In genomic region chr17:77145635-77146632, GRCh38 we compare ENCODE assay signal across 8 cellular contexts. TPM values are rescaled to one million over a fixed set of nuclear protein-coding genes. Genes with fewer than 3 reads are reported as not detected.
DNase-seq lines count a peak whose midpoint lies in the region; ATAC-seq, FAIRE-seq and TF ChIP-seq lines count a peak whose summit lies in the region.

No MANE protein-coding gene starts in this region.

- H4K91ac ChIP-seq in H1 (replicated peaks; ENCODE audit: insufficient read length, low read length), result no peak overlapping the region

- peak overlapping the region; percentile 45 for H3K9ac ChIP-seq in PC-3 (ENCODE audit: low read length)
- peak overlapping the region in 1 of 4 experiments; percentile 19; a peak in 1 of 7 replicates for H3K9ac ChIP-seq in H1 (replicated peaks in 1 of 4; ENCODE audit: extremely low read depth in 1 of 4, low read depth in 3 of 4, low read length in 3 of 4)
- H3K9ac ChIP-seq in mucosa of rectum (ENCODE audit: low read depth in 1 of 2, low read length in 2 of 2), result peak overlapping the region; percentile 30 to 53

- ATAC-seq in PC-3 (peak; percentile 58), HG02642 (IDR thresholded peaks at IDR 0.05; ENCODE audit: poor library complexity, unreplicated experiment) (no peak)

- no peak overlapping the region for H4K8ac ChIP-seq in H1 (ENCODE audit: extremely low read depth, insufficient read depth, low read length)

- H3K27ac ChIP-seq in PC-3 (ENCODE audit: low read length) (peak overlapping the region; percentile 71), H1 (ENCODE audit: low read depth, low read length) (no peak overlapping the region), mucosa of rectum (ENCODE audit: low read depth in 2 of 2, low read length in 2 of 2) (peak overlapping the region; percentile 62 to 83), uterus (peak overlapping the region; percentile 71 to 93)

- H2AFZ ChIP-seq in PC-3 (ENCODE audit: low read length), result peak overlapping the region; percentile 25
- H2AFZ ChIP-seq in H1 (ENCODE audit: low read length), result no peak overlapping the region

- DNase-seq in NCI-H2196 (lab: John Stamatoyannopoulos, UW; ENCODE audit: unreplicated experiment), result peak; percentile 40
- DNase-seq in NCI-H2196 treated with DMSO at 0.1 percent for 48 hours (lab: John Stamatoyannopoulos, UW; ENCODE audit: unreplicated experiment), result no peak
- DNase-seq in PC-3, result peak; percentile 86
- no peak for DNase-seq in H1 (ENCODE audit: low read depth in 1 of 2, low spot score in 2 of 2)
- DNase-seq in uterus, result no peak
- DNase-seq in COR-L47 (lab: John Stamatoyannopoulos, UW), result no peak

- H3K23me2 ChIP-seq in H1 (ENCODE audit: low read depth, low read length), result no peaks in the 10 kb centered on the region; the same call in 1 of the 2 replicates

- no TSS peak for BruUV-seq in PC-3 (replicated peaks; lab: Mats Ljungman, UMichigan)

- H3K56ac ChIP-seq in H1 (replicated peaks; ENCODE audit: insufficient read length, low read depth, low read length), result no peak overlapping the region

- H3K9me3 ChIP-seq in PC-3 (ENCODE audit: low read length), result no peaks in the 10 kb centered on the region
- H3K9me3 ChIP-seq in H1 (ENCODE audit: insufficient read depth in 2 of 2, low read depth in 1 of 2, low read length in 1 of 2), result no peaks in the 10 kb centered on the region
- no peaks in the 10 kb centered on the region for H3K9me3 ChIP-seq in mucosa of rectum (ENCODE audit: control insufficient read depth in 2 of 2, low read length in 2 of 2)
- H3K9me3 ChIP-seq in uterus, result no peaks in the 10 kb centered on the region

- no peaks in the 10 kb centered on the region for H3K27me3 ChIP-seq in PC-3 (ENCODE audit: low read length)
- no peaks in the 10 kb centered on the region for H3K27me3 ChIP-seq in H1 (replicated peaks in 1 of 4; ENCODE audit: control insufficient read depth in 3 of 4, extremely low read depth in 1 of 4, insufficient read depth in 3 of 4, low read length in 3 of 4)
- no peaks in the 10 kb centered on the region for H3K27me3 ChIP-seq in mucosa of rectum (ENCODE audit: control insufficient read depth in 2 of 2, insufficient read depth in 2 of 2, low read length in 2 of 2)
- H3K27me3 ChIP-seq in uterus, result no peaks in the 10 kb centered on the region

- H3K23ac ChIP-seq in H1 (ENCODE audit: insufficient read length), result no peak overlapping the region

- H4K5ac ChIP-seq in H1 (ENCODE audit: insufficient read length, low read depth, low read length), result no peak overlapping the region

- peaks cover 2% of the 10 kb centered on the region for H3K79me1 ChIP-seq in H1 (ENCODE audit: low read depth, low read length)

- H3K4me2 ChIP-seq in PC-3 (ENCODE audit: low read length) (peak overlapping the region; percentile 66), H1 (ENCODE audit: insufficient read depth in 1 of 2, low read depth in 2 of 2, low read length in 2 of 2) (no peak overlapping the region)

- peak in 1 of 2 experiments; percentile 20; a peak in 1 of 4 replicates for TF ChIP-seq RAD21 in H1 (IDR thresholded peaks at IDR 0.05 in 1 of 2, conservative IDR thresholded peaks at IDR 0.05 in 1 of 2; ENCODE audit: low read depth in 2 of 2, low read length in 2 of 2)

- WGBS in H1 (ENCODE audit: extremely low coverage in 1 of 2, insufficient coverage in 1 of 2, insufficient read length in 1 of 2, insufficient replicate concordance in 2 of 2, low coverage in 1 of 2, low lambda C conversion rate in 2 of 2, missing lambda C conversion rate in 1 of 2), 2 experiments, result 87% methylated on average over 13 of the region's 13 CpGs; no CpG with 5 or more reads in 1 of the 2 experiments

- TF ChIP-seq POLR2A in H1 (IDR thresholded peaks at IDR 0.05; ENCODE audit: control extremely low read depth in 1 of 2, low read depth in 2 of 2, low read length in 2 of 2) (no peak), uterus (IDR thresholded peaks at IDR 0.05) (peak in 1 of 2 donors; percentile 14)

- H3K4me3 ChIP-seq in PC-3 (ENCODE audit: low read length), result peak overlapping the region; percentile 27
- no peak overlapping the region for H3K4me3 ChIP-seq in H1 (ENCODE audit: extremely low read depth in 1 of 4, insufficient read depth in 2 of 4, low read depth in 3 of 4, low read length in 4 of 4)
- H3K4me3 ChIP-seq in mucosa of rectum (ENCODE audit: low read length in 2 of 2), result peak overlapping the region in 1 of 2 donors; percentile 27
- H3K4me3 ChIP-seq in uterus, result peak overlapping the region in 1 of 2 donors; percentile 8

- no peak overlapping the region; the same call in 1 of the 2 replicates for H2BK12ac ChIP-seq in H1 (ENCODE audit: low read depth, low read length)

- no peak overlapping the region for H3K18ac ChIP-seq in H1 (ENCODE audit: extremely low read depth, low read length)

- no peak overlapping the region for H3K4ac ChIP-seq in H1 (replicated peaks; ENCODE audit: insufficient read length, low read depth, low read length)

- no peak overlapping the region for H2AK5ac ChIP-seq in H1 (ENCODE audit: low read depth, low read length)

- TF ChIP-seq EP300 in H1 (IDR thresholded peaks at IDR 0.05; ENCODE audit: borderline replicate concordance in 1 of 2, low read depth in 2 of 2, low read length in 2 of 2), result no peak

- TF ChIP-seq CTCF in PC-3 (conservative IDR thresholded peaks at IDR 0.05; ENCODE audit: low read depth, low read length) (peak; percentile 38; the same call in 1 of the 2 replicates), H1 (IDR thresholded peaks at IDR 0.05; ENCODE audit: control extremely low read depth in 1 of 3, insufficient read depth in 1 of 3, low read depth in 1 of 3, low read length in 3 of 3) (peak in 1 of 3 experiments; percentile 17; a peak in 1 of 4 replicates), uterus (IDR thresholded peaks at IDR 0.05) (peak in 2 of 4 experiments; percentile 9 to 16)

- H3K4me1 ChIP-seq in PC-3 (ENCODE audit: insufficient read depth, low read length) (peaks cover 40% of the 10 kb centered on the region), H1 (replicated peaks in 1 of 4; ENCODE audit: control insufficient read depth in 3 of 4, insufficient read depth in 4 of 4, low read length in 3 of 4) (peaks cover 6 to 19% (median 11%) of the 10 kb centered on the region in 4 experiments), mucosa of rectum (ENCODE audit: control insufficient read depth in 2 of 2, insufficient read depth in 2 of 2, low read length in 2 of 2) (peaks cover 25 to 31% of the 10 kb centered on the region in 2 donors), uterus (no peaks in the 10 kb centered on the region)

- FAIRE-seq in H1 (lab: Jason Lieb, UNC), result no peak

- H4K20me1 ChIP-seq in PC-3 (ENCODE audit: low read length), result no peaks in the 10 kb centered on the region
- H4K20me1 ChIP-seq in H1 (replicated peaks in 1 of 2; ENCODE audit: control insufficient read depth in 1 of 2, insufficient read depth in 2 of 2, low read length in 2 of 2), result peaks cover 0 to 12% of the 10 kb centered on the region in 2 experiments

- H2BK20ac ChIP-seq in H1 (ENCODE audit: low read length), result no peak overlapping the region; the same call in 1 of the 2 replicates

- no peaks in the 10 kb centered on the region for H3F3A ChIP-seq in PC-3 (ENCODE audit: low read length, unreplicated experiment)

- peak overlapping the region; percentile 18; the same call in 1 of the 2 replicates for H2BK5ac ChIP-seq in H1 (ENCODE audit: low read depth, low read length)

- intact Hi-C loops in PC-3 (cut with micrococcal nuclease) (no loop called here), uterus (cut with DNase I; ENCODE audit: low total_unique reads) (loop anchor here (10.0 kb wide), 1 partner anchor 359 kb away; no protein-coding TSS in a partner anchor)

- no peak overlapping the region for H2BK120ac ChIP-seq in H1 (replicated peaks; ENCODE audit: low read depth, low read length)

- H3K14ac ChIP-seq in H1 (ENCODE audit: insufficient read length), result no peak overlapping the region

- H2BK15ac ChIP-seq in H1 (ENCODE audit: low read length), result 0 out of 2 replicates have a peak overlapping the region, but pooled peaks have one; percentile 12

- no peaks in the 10 kb centered on the region for H3K9me2 ChIP-seq in PC-3 (replicated peaks; ENCODE audit: low read length)

- H3K79me2 ChIP-seq in PC-3 (ENCODE audit: low read length), result peaks cover 96% of the 10 kb centered on the region
- peaks cover 0 to 27% of the 10 kb centered on the region in 2 experiments; a peak in 1 of 4 replicates for H3K79me2 ChIP-seq in H1 (ENCODE audit: control insufficient read depth in 1 of 2, insufficient read depth in 2 of 2, low read length in 2 of 2)

- POLR2A ChIA-PET in PC-3 (lab: Charles Lee; ENCODE audit: unreplicated experiment), result no interaction called here
- POLR2A ChIA-PET in H1 (lab: Charles Lee; ENCODE audit: partially characterized antibody), result interaction anchor here (1.4 kb wide), 1 partner anchor 21 kb away, joined by 4 read pairs; no protein-coding TSS in a partner anchor

- H3K36me3 ChIP-seq in PC-3 (ENCODE audit: low read depth, low read length) (peaks cover 58% of the 10 kb centered on the region), H1 (ENCODE audit: control insufficient read depth in 2 of 4, insufficient read depth in 4 of 4, low read length in 3 of 4) (peaks cover 2 to 26% (median 4%) of the 10 kb centered on the region in 4 experiments; a peak in 6 of 8 replicates), mucosa of rectum (ENCODE audit: control insufficient read depth in 2 of 2, insufficient read depth in 2 of 2, low read length in 2 of 2) (peaks cover 8 to 22% of the 10 kb centered on the region in 2 donors), uterus (no peaks in the 10 kb centered on the region)

- CTCF ChIA-PET in PC-3 (lab: Charles Lee) (interaction anchor here (0.5 to 1.0 kb wide), 5 partner anchors 18 to 418 kb away, joined by 3 to 14 read pairs (median 5); no protein-coding TSS in a partner anchor), H1 (lab: Charles Lee; ENCODE audit: partially characterized antibody) (interaction anchor here (1.1 to 3.0 kb wide), 11 partner anchors 13 to 134 kb away, joined by 3 to 15 read pairs (median 4); no protein-coding TSS in a partner anchor)

TF ChIP-seq in H1, 55 proteins besides CTCF, POLR2A, EP300 and RAD21 (continues in another document):
- TF ChIP-seq CREB1 (IDR thresholded peaks at IDR 0.05), result no peak
- TF ChIP-seq YY1 (IDR thresholded peaks at IDR 0.05; ENCODE audit: low read depth, low read length), result no peak

RNA-seq across cellular contexts. Expression of gene SEC14L1, which starts 5.2 kb away (rescaled TPM):
- 39.8 and 50.9 TPM in 2 replicates for total RNA-seq in PC-3 (2014; rRNA removed)
- total RNA-seq in H1 (2021; fragmentation: NEBNext Ultra II Directional; extraction: Animal tissue kit (Norgen Biotek cat#: 25700)), result 74.4 TPM in 2 replicates
- 27.2 and 42.7 TPM in 2 replicates for polyA plus RNA-seq in H1 (2011; rRNA removed)
- 18.7 TPM for polyA plus RNA-seq in H1 (2011; cell fraction: cytosol; rRNA removed)
- 73.2 TPM for polyA plus RNA-seq in H1 (2011; cell fraction: nucleus; rRNA removed)
- polyA plus RNA-seq in H1 (2012, experiment 1 of 2), result 40.4 to 51.0 TPM (median 49.2 TPM) in 4 replicates
- polyA plus RNA-seq in H1 (2012, experiment 2 of 2), result 8.8 TPM
- polyA plus RNA-seq in H1 (2013, experiment 1 of 2), result 63.8 TPM
- 57.5 TPM for polyA plus RNA-seq in H1 (2013, experiment 2 of 2)
- 23.0 and 24.1 TPM in 2 replicates for polyA minus RNA-seq in H1 (2011; rRNA and poly(A)+ RNA removed)
- polyA minus RNA-seq in H1 (2011; cell fraction: cytosol; rRNA and poly(A)+ RNA removed), result 30.6 TPM
- 45.3 TPM for polyA minus RNA-seq in H1 (2011; cell fraction: nucleus; rRNA and poly(A)+ RNA removed)
- 100 to 1,000 TPM in 1 of 4 donors, 10 to 100 TPM in 3; 38.2 to 128 (median 42.6) TPM for total RNA-seq in uterus

Comparison
In these comparisons a context has a peak if more than half of its experiments do, and no peak if none do; other contexts are left out.
1. DNase-seq: peak in NCI-H2196 (single experiment) and PC-3 (single experiment); none in NCI-H2196 treated with DMSO at 0.1 percent for 48 hours (single experiment), H1 (0 of 2), uterus (0 of 2) and COR-L47 (single experiment).